In the genomic region with DNA sequence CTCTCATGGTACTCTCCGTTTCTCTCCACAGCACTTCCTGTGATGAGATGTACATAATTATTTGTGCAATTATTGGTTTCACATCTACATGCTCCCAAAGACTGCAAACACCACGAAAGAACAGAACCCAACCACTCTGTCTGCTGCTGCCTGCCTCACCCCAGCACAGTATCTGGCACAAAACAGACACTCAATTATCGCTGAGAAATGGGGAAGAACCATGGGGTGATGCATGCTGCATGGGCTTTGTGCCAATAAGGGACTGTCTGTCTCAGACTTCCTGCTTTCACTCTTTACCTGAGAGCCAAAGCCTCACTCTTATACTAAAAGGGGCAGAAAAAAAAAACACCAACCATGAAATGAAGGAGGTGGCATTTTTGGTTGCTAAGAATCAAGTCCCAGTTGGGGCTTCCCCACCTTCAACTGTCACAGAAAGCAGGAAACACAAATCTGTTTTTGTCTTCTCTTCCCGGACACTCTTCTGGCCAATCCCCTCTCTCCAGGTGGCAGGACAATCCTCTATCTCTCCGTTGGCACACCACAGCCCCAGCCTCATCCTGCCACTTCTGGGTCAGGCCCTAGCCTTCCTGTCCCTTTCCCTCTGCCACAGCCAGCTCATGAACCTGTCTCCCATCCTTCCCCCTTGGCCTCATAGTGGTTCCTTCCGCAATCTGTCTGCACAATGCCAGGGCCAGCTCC, we compare ENCODE assay signal across 8 cellular contexts.
DNase-seq lines count a peak whose midpoint lies in the region; ATAC-seq and TF ChIP-seq lines count a peak whose summit lies in the region.

No MANE protein-coding gene starts in this region.

- H3K27me3 ChIP-seq in PC-9 (ENCODE audit: insufficient read depth, low read depth) (no peaks in the 10 kb centered on the region), tibial nerve (no peaks in the 10 kb centered on the region)
- no peaks in the 10 kb centered on the region for H3K27me3 ChIP-seq in naive thymus-derived CD4-positive, alpha-beta T cell (ENCODE audit: control insufficient read depth in 2 of 2, insufficient read depth in 2 of 2, low read length in 2 of 2)

- H3K27ac Mint-ChIP-seq in naive thymus-derived CD4-positive, alpha-beta T cell, result peak overlapping the region; percentile 96 to 100 (median 98)

- peaks cover 34 to 71% (median 49%) of the 10 kb centered on the region in 7 donors for H3K4me1 Mint-ChIP-seq in naive thymus-derived CD4-positive, alpha-beta T cell

- peak; percentile 10 to 61 for DNase-seq in PC-9
- DNase-seq in activated T-helper 9 cell treated with anti-CD3 and anti-CD28 coated beads, Interleukin-2, amount 50 U/mL, for 16 hours (ENCODE audit: low read depth), result peak; percentile 47
- DNase-seq in naive thymus-derived CD4-positive, alpha-beta T cell, result peak; percentile 41 to 93 (median 90)
- no peak for DNase-seq in tibial nerve (ENCODE audit: low spot score in 2 of 2)
- DNase-seq in ACHN, result no peak
- no peak for DNase-seq in hypothalamus (lab: John Stamatoyannopoulos, UW)

- BruUV-seq in PC-9 (replicated peaks; lab: Mats Ljungman, UMichigan), result no TSS peak

- peak in 1 of 2 donors; percentile 23 for TF ChIP-seq EP300 in tibial nerve (IDR thresholded peaks at IDR 0.05)

- peaks cover 0 to 21% (median 0%) of the 10 kb centered on the region in 5 donors for H3K36me3 Mint-ChIP-seq in naive thymus-derived CD4-positive, alpha-beta T cell

- in situ Hi-C loops in ACHN (cut with HindIII; ENCODE audit: low pct_ligation_motif_present, low pct_unique_long_range_greater_than_20kb, low sequenced_read_pairs), result no loop called here

- H3K27ac ChIP-seq in PC-9 (peak overlapping the region; percentile 90), tibial nerve (peak overlapping the region; percentile 19 to 74 (median 64))
- peak overlapping the region; percentile 99 for H3K27ac ChIP-seq in naive thymus-derived CD4-positive, alpha-beta T cell (ENCODE audit: low read depth, low read length)

- POLR2A ChIA-PET in PC-9 (lab: Charles Lee; ENCODE audit: unreplicated experiment), result interaction anchor here (0.6 kb wide), 2 partner anchors 85 to 100 kb away, joined by 4 to 9 read pairs; no protein-coding TSS in a partner anchor
- POLR2A ChIA-PET in naive thymus-derived CD4-positive, alpha-beta T cell (lab: Charles Lee), result interaction anchor here (0.7 to 4.3 kb wide), 9 partner anchors 9 to 1030 kb away, joined by 3 to 23 read pairs (median 3); partner anchors contain the start of gene RPL5

- 40 to 46% methylated on average over 6 of the region's 6 CpGs for WGBS in tibial nerve, 2 donors

- peak overlapping the region; percentile 58 for H2AFZ ChIP-seq in PC-9

- H3K4me2 ChIP-seq in PC-9, result peak overlapping the region; percentile 70

- TF ChIP-seq CTCF in PC-9 (conservative IDR thresholded peaks at IDR 0.05) (no peak), tibial nerve (IDR thresholded peaks at IDR 0.05) (no peak)

- H3K9me3 ChIP-seq in PC-9 (ENCODE audit: insufficient read depth, low read depth), result no peaks in the 10 kb centered on the region
- H3K9me3 ChIP-seq in naive thymus-derived CD4-positive, alpha-beta T cell (ENCODE audit: control insufficient read depth in 2 of 3, low read length in 3 of 3), result no peaks in the 10 kb centered on the region
- H3K9me3 ChIP-seq in tibial nerve, result no peaks in the 10 kb centered on the region

- H3K27me3 Mint-ChIP-seq in naive thymus-derived CD4-positive, alpha-beta T cell, result peaks cover 0 to 15% (median 0%) of the 10 kb centered on the region in 5 donors

- TF ChIP-seq POLR2A in tibial nerve (IDR thresholded peaks at IDR 0.05), result no peak

- H3K9me2 ChIP-seq in PC-9 (ENCODE audit: insufficient read depth), result no peaks in the 10 kb centered on the region

- H4K20me1 ChIP-seq in PC-9 (ENCODE audit: insufficient read depth), result no peaks in the 10 kb centered on the region

- H3K4me3 ChIP-seq in PC-9 (no peak overlapping the region), tibial nerve (no peak overlapping the region)
- peak overlapping the region; percentile 48 for H3K4me3 ChIP-seq in naive thymus-derived CD4-positive, alpha-beta T cell (ENCODE audit: low read length)

- H3F3A ChIP-seq in PC-9 (ENCODE audit: insufficient read depth, low read depth), result peaks cover 23% of the 10 kb centered on the region

- peaks cover 0 to 6% (median 0%) of the 10 kb centered on the region in 11 donors for H3K9me3 Mint-ChIP-seq in naive thymus-derived CD4-positive, alpha-beta T cell

- ATAC-seq in GM18867 (IDR thresholded peaks at IDR 0.05; ENCODE audit: unreplicated experiment) (peak; percentile 89), HG02938 (IDR thresholded peaks at IDR 0.05; ENCODE audit: unreplicated experiment) (peak; percentile 78)
- ATAC-seq in naive thymus-derived CD4-positive, alpha-beta T cell, result peak; percentile 69

- H3K4me1 ChIP-seq in PC-9 (replicated peaks; ENCODE audit: insufficient read depth) (peaks cover 34% of the 10 kb centered on the region), tibial nerve (peaks cover 0 to 90% (median 28%) of the 10 kb centered on the region in 4 donors)
- peaks cover 27 to 33% of the 10 kb centered on the region in 2 donors for H3K4me1 ChIP-seq in naive thymus-derived CD4-positive, alpha-beta T cell (ENCODE audit: control insufficient read depth in 2 of 2, insufficient read depth in 2 of 2, low read length in 2 of 2)

- no peaks in the 10 kb centered on the region for H3K79me2 ChIP-seq in PC-9 (ENCODE audit: low read depth)

- H3K36me3 ChIP-seq in PC-9 (ENCODE audit: low read depth), result no peaks in the 10 kb centered on the region
- no peaks in the 10 kb centered on the region for H3K36me3 ChIP-seq in naive thymus-derived CD4-positive, alpha-beta T cell (ENCODE audit: control insufficient read depth in 2 of 3, insufficient read depth in 3 of 3, low read length in 3 of 3)
- no peaks in the 10 kb centered on the region for H3K36me3 ChIP-seq in tibial nerve

- H3K4me3 Mint-ChIP-seq in naive thymus-derived CD4-positive, alpha-beta T cell, result peak overlapping the region; percentile 67 to 90 (median 78)

- intact Hi-C loops in PC-9 (cut with micrococcal nuclease; ENCODE audit: unreplicated experiment), result loop anchor here (2.0 to 10.0 kb wide), 3 partner anchors 71 to 189 kb away; no protein-coding TSS in a partner anchor
- intact Hi-C loops in naive thymus-derived CD4-positive, alpha-beta T cell (cut with micrococcal nuclease), result loop anchor here (1.0 to 10.0 kb wide), 23 partner anchors 13 to 1541 kb away; partner anchors contain the start of genes GFI1 (in 2 of the 2), GLMN (in 2 of the 2), RPAP2 (in 2 of the 2) and BTBD8 (in 1 of the 2)

- CTCF ChIA-PET in PC-9 (lab: Charles Lee), result interaction anchor here (1.0 kb wide), 1 partner anchor 81 kb away, joined by 3 read pairs; the partner anchor contains the start of gene TGFBR3
- CTCF ChIA-PET in naive thymus-derived CD4-positive, alpha-beta T cell (lab: Charles Lee), result interaction anchor here (1.0 kb wide), 2 partner anchors 8 to 13 kb away, joined by 4 read pairs; no protein-coding TSS in a partner anchor

Comparison
In these comparisons a context has a peak if more than half of its experiments do, and no peak if none do; other contexts are left out.
1. DNase-seq: peak in PC-9 (2 of 2), activated T-helper 9 cell treated with anti-CD3 and anti-CD28 coated beads, Interleukin-2, amount 50 U/mL, for 16 hours (single experiment) and naive thymus-derived CD4-positive, alpha-beta T cell (9 of 9); none in tibial nerve (0 of 2), ACHN (single experiment) and hypothalamus (0 of 51).
2. Peak in every context shown above with its lines, with median percentiles within 50 percentile points of each other: ATAC-seq and H3K27ac ChIP-seq.